ENCODE assay signal across 17 cellular contexts in the genomic region with DNA sequence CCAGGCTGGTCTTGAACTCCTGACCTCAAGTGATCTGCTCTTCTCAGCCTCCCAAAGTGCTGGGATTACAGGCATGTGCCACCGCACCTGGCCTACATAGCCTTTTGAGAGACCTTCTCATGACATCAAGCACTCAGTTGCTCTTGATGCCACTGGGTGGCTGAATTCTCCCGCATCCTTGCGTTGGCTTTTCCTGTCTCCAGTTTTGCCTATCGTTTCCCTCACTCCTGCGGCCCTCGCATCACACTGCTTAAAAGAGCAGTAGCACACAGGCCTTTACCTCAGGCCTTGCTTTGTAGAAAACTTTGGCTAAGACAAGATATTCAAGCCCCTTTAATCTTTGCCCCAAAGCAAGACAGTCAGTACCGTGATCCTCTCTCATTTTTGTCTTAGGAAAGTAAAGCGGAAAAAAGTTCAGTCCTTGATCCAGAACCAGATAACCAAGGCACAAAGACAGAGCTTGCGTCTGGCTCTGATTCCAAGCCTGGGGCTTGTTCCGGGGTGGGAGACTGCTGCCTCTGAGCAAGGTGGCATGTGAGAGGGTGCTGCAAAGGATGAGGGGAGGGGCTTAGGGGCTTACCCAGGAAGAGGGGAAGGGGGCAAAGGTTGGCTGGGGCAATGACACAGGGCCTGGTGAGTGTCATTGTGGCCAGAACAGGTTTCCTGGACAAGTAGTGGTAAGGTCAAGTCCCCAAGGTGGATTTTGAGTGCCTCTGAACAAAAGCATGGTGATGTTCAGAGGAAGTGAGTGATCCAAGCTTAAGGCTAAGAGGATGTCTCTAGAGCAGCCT.
"Had no signal": no experiment of that assay in that cellular context is flagged by ENCODE, and none has a peak within 500 bp of the region (broad histone marks: within the 10 kb centered on the region; RNA-seq: fewer than 3 reads in every experiment).

No MANE protein-coding gene starts in this region.

- H3K36me3 ChIP-seq: cardiac muscle cell, colonic mucosa, heart right ventricle, left lung, neutrophil, right atrium auricular region had no signal

- H3K4me3 Mint-ChIP-seq: activated CD4-positive, alpha-beta T cell treated with anti-CD3 and anti-CD28 coated beads for 36 hours; activated CD8-positive, alpha-beta T cell treated with anti-CD3 and anti-CD28 coated beads, Interleukin-2, amount 10 ng/mL, durations not matched to agents 7 days and 5 days; memory B cell; type B pancreatic cell had no signal

- H3K27me3 Mint-ChIP-seq: memory B cell had no signal

- H3K4me3 ChIP-seq: cardiac muscle cell, colonic mucosa, heart right ventricle, left lung, right atrium auricular region had no signal

- H3K27me3 ChIP-seq: colonic mucosa, heart right ventricle, left lung, neutrophil, right atrium auricular region had no signal

- H3K36me3 Mint-ChIP-seq: memory B cell, type B pancreatic cell had no signal

- H3K9me3 ChIP-seq: colonic mucosa, heart right ventricle, left lung, neutrophil, right atrium auricular region had no signal

- H3K9me3 Mint-ChIP-seq: memory B cell, type B pancreatic cell had no signal

- H3K27ac Mint-ChIP-seq: activated CD4-positive, alpha-beta T cell treated with anti-CD3 and anti-CD28 coated beads for 36 hours; activated CD8-positive, alpha-beta T cell treated with anti-CD3 and anti-CD28 coated beads, Interleukin-2, amount 10 ng/mL, durations not matched to agents 7 days and 5 days; memory B cell; type B pancreatic cell had no signal

- ATAC-seq: activated CD4-positive, alpha-beta T cell treated with anti-CD3 and anti-CD28 coated beads for 36 hours; activated CD8-positive, alpha-beta T cell treated with anti-CD3 and anti-CD28 coated beads, Interleukin-2, amount 10 ng/mL, durations not matched to agents 7 days and 5 days; heart right ventricle; left lung had no signal

- H3K27ac ChIP-seq: cardiac muscle cell, colonic mucosa, heart right ventricle, left lung, neutrophil, right atrium auricular region, VCaP had no signal

- H3K4me1 ChIP-seq: colonic mucosa had no signal

- DNase-seq: activated CD4-positive, alpha-beta T cell treated with anti-CD3 and anti-CD28 coated beads for 36 hours; activated CD8-positive, alpha-beta memory T cell treated with anti-CD3 and anti-CD28 coated beads, Interleukin-2, amount 50 U/mL, for 48 hours; activated CD8-positive, alpha-beta T cell treated with anti-CD3 and anti-CD28 coated beads, Interleukin-2, amount 10 ng/mL, durations not matched to agents 7 days and 5 days; activated naive CD4-positive, alpha-beta T cell; colonic mucosa; effector CD4-positive, alpha-beta T cell; heart right ventricle; left lung; small intestine; stimulated activated naive CD4-positive, alpha-beta T cell treated with Interleukin-2 at 50 U/mL for 16 hours; T-helper 1 cell had no signal
